ENCODE assay signal across 8 cellular contexts in the genomic region with DNA sequence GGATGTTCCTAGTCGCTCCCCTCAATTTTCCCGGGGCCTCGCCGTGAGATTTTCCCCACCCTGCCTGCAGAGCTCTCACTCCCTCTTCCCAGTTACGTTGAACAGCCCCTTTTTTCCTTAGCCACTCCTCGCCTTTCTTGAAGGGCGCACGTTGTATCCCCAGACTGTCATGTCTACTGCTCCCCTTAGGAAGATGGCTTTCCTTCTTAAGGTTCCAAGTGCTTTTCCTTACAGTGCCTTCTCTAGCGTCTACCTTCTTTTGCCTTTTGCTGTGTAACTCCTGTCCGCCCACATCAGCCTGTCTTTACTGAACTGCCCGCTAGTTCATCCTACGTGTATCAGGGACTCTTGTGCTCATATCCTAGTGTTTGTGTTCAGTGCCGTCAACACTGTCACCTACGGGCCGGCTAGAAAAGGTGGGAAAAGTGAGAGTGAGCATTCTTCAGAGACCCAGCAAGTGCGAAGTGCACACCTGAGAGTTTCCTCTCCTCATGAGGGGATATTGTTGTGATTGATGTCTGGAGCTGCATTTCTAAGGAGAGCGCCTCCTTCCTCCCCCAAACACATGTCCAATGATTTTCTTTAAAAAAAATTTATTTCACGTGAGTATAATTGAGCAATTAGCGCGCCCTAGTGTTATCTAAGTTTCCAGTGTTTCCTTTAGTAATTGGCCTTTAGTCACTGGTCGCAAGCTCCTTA. TPM values are rescaled to one million over a fixed set of nuclear protein-coding genes. Genes with fewer than 3 reads are reported as not detected.
DNase-seq lines count a peak whose midpoint lies in the region; ATAC-seq, FAIRE-seq and TF ChIP-seq lines count a peak whose summit lies in the region.

No MANE protein-coding gene starts in this region.

- H3K4me3 ChIP-seq in PC-3 (ENCODE audit: low read length) (peak overlapping the region; percentile 94), heart left ventricle (peak overlapping the region; percentile 75 to 97 (median 88))

- H3K4me1 ChIP-seq in PC-3 (ENCODE audit: insufficient read depth, low read length) (peaks cover 8% of the 10 kb centered on the region), heart left ventricle (peaks cover 0 to 30% (median 12%) of the 10 kb centered on the region in 12 donors)

- H4K20me1 ChIP-seq in PC-3 (ENCODE audit: low read length), result no peaks in the 10 kb centered on the region

- no peak overlapping the region for H3K27ac ChIP-seq in PC-3 (ENCODE audit: low read length)
- H3K27ac ChIP-seq in heart left ventricle, result peak overlapping the region; percentile 78 to 96 (median 92)

- no peaks in the 10 kb centered on the region for H3K27me3 Mint-ChIP-seq in activated naive CD8-positive, alpha-beta T cell treated with anti-CD3 and anti-CD28 coated beads, Interleukin-2, amount 50 U/mL, for 24 hours

- 7 to 9% (median 8%) methylated on average over 21 of the region's 21 CpGs for WGBS in heart left ventricle, 4 donors

- peaks cover 3% of the 10 kb centered on the region for H3K36me3 Mint-ChIP-seq in activated naive CD8-positive, alpha-beta T cell treated with anti-CD3 and anti-CD28 coated beads, Interleukin-2, amount 50 U/mL, for 24 hours (ENCODE audit: low read depth)

- TF ChIP-seq CTCF in D721Med (IDR thresholded peaks at IDR 0.05; ENCODE audit: insufficient read depth, missing control alignments) (peak; percentile 37), PC-3 (conservative IDR thresholded peaks at IDR 0.05; ENCODE audit: low read depth, low read length) (0 out of 2 replicates have a peak, but pooled peaks have one; percentile 30), heart left ventricle (IDR thresholded peaks at IDR 0.05) (peak in 1 of 12 donors; percentile 11)

- H3K9me2 ChIP-seq in PC-3 (replicated peaks; ENCODE audit: low read length), result no peaks in the 10 kb centered on the region

- POLR2A ChIA-PET in PC-3 (lab: Charles Lee; ENCODE audit: unreplicated experiment), result interaction anchor here (1.0 kb wide), 1 partner anchor 17 kb away, joined by 3 read pairs; no protein-coding TSS in a partner anchor

- no peak for TF ChIP-seq POLR2A in heart left ventricle (IDR thresholded peaks at IDR 0.05)

- peak overlapping the region; percentile 94 for H3K4me3 Mint-ChIP-seq in activated naive CD8-positive, alpha-beta T cell treated with anti-CD3 and anti-CD28 coated beads, Interleukin-2, amount 50 U/mL, for 24 hours

- H3K36me3 ChIP-seq in PC-3 (ENCODE audit: low read depth, low read length), result no peaks in the 10 kb centered on the region; the same call in 1 of the 2 replicates
- H3K36me3 ChIP-seq in heart left ventricle, result peaks cover 0 to 35% (median 22%) of the 10 kb centered on the region in 9 donors

- peak overlapping the region; percentile 93 for H3K27ac Mint-ChIP-seq in activated naive CD8-positive, alpha-beta T cell treated with anti-CD3 and anti-CD28 coated beads, Interleukin-2, amount 50 U/mL, for 24 hours

- intact Hi-C loops in PC-3 (cut with micrococcal nuclease) (loop anchor here (1.0 to 2.0 kb wide), 2 partner anchors 20 to 166 kb away; a partner anchor contains a TSS), heart left ventricle (cut with DNase I) (loop anchor here in 7 of 10 donors (1.0 to 5.0 kb wide), 6 partner anchors 20 to 168 kb away; a partner anchor contains a TSS)

- peak overlapping the region; percentile 95 for H3K4me2 ChIP-seq in PC-3 (ENCODE audit: low read length)

- H2AFZ ChIP-seq in PC-3 (ENCODE audit: low read length), result peak overlapping the region; percentile 76

- H3K9me3 Mint-ChIP-seq in activated naive CD8-positive, alpha-beta T cell treated with anti-CD3 and anti-CD28 coated beads, Interleukin-2, amount 50 U/mL, for 24 hours, result no peaks in the 10 kb centered on the region

- no peak for FAIRE-seq in D721Med (lab: Jason Lieb, UNC)

- BruUV-seq in PC-3 (replicated peaks; lab: Mats Ljungman, UMichigan), result TSS peak; percentile 43

- peak overlapping the region; percentile 90 for H3K9ac ChIP-seq in PC-3 (ENCODE audit: low read length)

- ATAC-seq in HG03442 (IDR thresholded peaks at IDR 0.05; ENCODE audit: unreplicated experiment), result peak; percentile 26
- peak; percentile 58 for ATAC-seq in PC-3
- peak; percentile 29 for ATAC-seq in activated naive CD8-positive, alpha-beta T cell treated with anti-CD3 and anti-CD28 coated beads, Interleukin-2, amount 50 U/mL, for 24 hours
- peak in 3 of 4 donors; percentile 3 to 32 (median 6) for ATAC-seq in heart left ventricle
- no peak for ATAC-seq in GM18873 (IDR thresholded peaks at IDR 0.05; ENCODE audit: low FRiP score, unreplicated experiment)
- ATAC-seq in GM18517 (IDR thresholded peaks at IDR 0.05; ENCODE audit: unreplicated experiment), result no peak

- CTCF ChIA-PET in PC-3 (lab: Charles Lee), result no interaction called here

- no peaks in the 10 kb centered on the region for H3K9me3 ChIP-seq in PC-3 (ENCODE audit: low read length)
- H3K9me3 ChIP-seq in heart left ventricle, result no peaks in the 10 kb centered on the region

- no peak for DNase-seq in D721Med (ENCODE audit: insufficient read length, low spot score)
- peak; percentile 40 for DNase-seq in PC-3
- peak; percentile 23 for DNase-seq in activated naive CD8-positive, alpha-beta T cell treated with anti-CD3 and anti-CD28 coated beads, Interleukin-2, amount 50 U/mL, for 24 hours
- no peak for DNase-seq in heart left ventricle
- peak; percentile 35 for DNase-seq in pons (ENCODE audit: low spot score)

- H3K79me2 ChIP-seq in PC-3 (ENCODE audit: low read length), result peaks cover 37% of the 10 kb centered on the region

- no peaks in the 10 kb centered on the region for H3F3A ChIP-seq in PC-3 (ENCODE audit: low read length, unreplicated experiment)

- H3K4me1 Mint-ChIP-seq in activated naive CD8-positive, alpha-beta T cell treated with anti-CD3 and anti-CD28 coated beads, Interleukin-2, amount 50 U/mL, for 24 hours, result peaks cover 27% of the 10 kb centered on the region

- no peaks in the 10 kb centered on the region for H3K27me3 ChIP-seq in PC-3 (ENCODE audit: low read length)
- H3K27me3 ChIP-seq in heart left ventricle, result no peaks in the 10 kb centered on the region

RNA-seq across cellular contexts. Expression of a gene that starts 0.8 kb away (rescaled TPM):
- total RNA-seq in PC-3 (2014; rRNA removed), result 12.9 and 19.5 TPM in 2 replicates
- 10 to 100 TPM; 11.6 to 20.9 (median 17.6) TPM for total RNA-seq in heart left ventricle
- 10 to 100 TPM; 17.4 to 21.5 TPM for polyA plus RNA-seq in heart left ventricle

RNA-seq across cellular contexts. Expression of a gene that starts 19.5 kb away (rescaled TPM):
- total RNA-seq in PC-3 (2014; rRNA removed) (29.0 and 36.8 TPM in 2 replicates), heart left ventricle (10 to 100 TPM; 14.3 to 37.0 (median 28.8) TPM)
- 10 to 100 TPM; 23.5 to 29.2 TPM for polyA plus RNA-seq in heart left ventricle

Comparison
In these comparisons a context has a peak if more than half of its experiments do, and no peak if none do; other contexts are left out.
1. DNase-seq: peak in PC-3 (single experiment), activated naive CD8-positive, alpha-beta T cell treated with anti-CD3 and anti-CD28 coated beads, Interleukin-2, amount 50 U/mL, for 24 hours (single experiment) and pons (single experiment); none in D721Med (single experiment) and heart left ventricle (0 of 5).
2. ATAC-seq: peak in HG03442 (single experiment), PC-3 (single experiment), activated naive CD8-positive, alpha-beta T cell treated with anti-CD3 and anti-CD28 coated beads, Interleukin-2, amount 50 U/mL, for 24 hours (single experiment) and heart left ventricle (3 of 4); none in GM18873 (single experiment) and GM18517 (single experiment).